In the genomic region with DNA sequence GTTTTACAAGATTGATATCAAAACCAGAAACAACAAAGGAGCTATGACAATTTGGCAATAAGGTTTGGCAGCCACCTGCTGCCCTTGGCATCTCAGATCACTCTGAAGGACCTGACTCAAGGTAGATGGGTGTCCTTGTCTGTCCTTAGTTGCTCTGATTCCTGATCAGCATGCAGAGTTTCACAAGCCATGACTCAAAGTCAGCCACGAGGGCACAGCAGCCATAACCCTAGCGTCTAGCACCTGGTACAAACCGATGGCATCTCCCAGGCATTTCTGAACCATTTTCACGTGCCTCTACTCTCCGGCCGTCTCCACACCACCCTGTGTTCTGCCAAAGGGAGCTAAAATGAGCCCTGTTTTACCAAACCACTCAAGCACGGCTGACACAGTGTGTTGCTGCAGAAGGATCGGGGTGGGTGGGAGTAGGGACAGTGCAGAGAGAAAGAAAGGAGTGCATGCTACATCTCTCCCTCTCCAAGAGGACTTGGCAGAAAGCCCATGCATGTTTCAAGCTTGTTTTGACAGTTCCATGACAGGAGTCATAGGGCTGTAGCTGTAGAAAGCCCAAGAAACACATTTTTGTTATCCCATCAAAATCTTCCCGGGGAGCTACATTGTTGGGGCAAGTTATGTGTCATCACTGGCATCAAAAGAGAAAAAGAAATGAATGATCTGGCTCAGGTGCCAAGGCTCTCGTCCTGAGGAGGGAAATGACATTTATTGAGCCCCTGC, we compare ENCODE assay signal across 26 cellular contexts.
A peak's percentile ranks its signal among the peaks of the same experiment; 100 is the strongest.
DNase-seq lines count a peak whose midpoint lies in the region; ATAC-seq and TF ChIP-seq lines count a peak whose summit lies in the region.
"Had no signal": no experiment of that assay in that cellular context is flagged by ENCODE, and none has a peak within 500 bp of the region (broad histone marks: within the 10 kb centered on the region; RNA-seq: fewer than 3 reads in every experiment).

No MANE protein-coding gene starts in this region.

- no peak overlapping the region for H3K27ac ChIP-seq in neural progenitor cell
- H3K27ac ChIP-seq in gastroesophageal sphincter: no peak overlapping the region
- H3K27ac ChIP-seq: dorsolateral prefrontal cortex, pancreas, right atrium auricular region, transverse colon had no signal

- H3K4me1 ChIP-seq in neural progenitor cell (no peaks in the 10 kb centered on the region), gastroesophageal sphincter (no peaks in the 10 kb centered on the region)
- H3K4me1 ChIP-seq: pancreas, right atrium auricular region, transverse colon had no signal

- no peak overlapping the region for H3K4me3 Mint-ChIP-seq in neural progenitor cell
- H3K4me3 Mint-ChIP-seq: activated CD4-positive, alpha-beta memory T cell treated with anti-CD3 and anti-CD28 coated beads, Interleukin-2, amount 10 ng/mL, durations not matched to agents 7 days and 5 days; activated naive CD8-positive, alpha-beta T cell; CD4-positive, CD25-positive, alpha-beta regulatory T cell; H9; IgD-negative memory B cell; naive thymus-derived CD8-positive, alpha-beta T cell had no signal

- TF ChIP-seq CTCF in neural progenitor cell (IDR thresholded peaks at IDR 0.05): no peak
- no peak for TF ChIP-seq CTCF in gastroesophageal sphincter (IDR thresholded peaks at IDR 0.05)

- no peaks in the 10 kb centered on the region for H3F3A ChIP-seq in neural progenitor cell (ENCODE audit: low read depth)

- H3K9me3 ChIP-seq in neural progenitor cell (ENCODE audit: low read depth) (no peaks in the 10 kb centered on the region), gastroesophageal sphincter (no peaks in the 10 kb centered on the region)
- H3K9me3 ChIP-seq: pancreas, right atrium auricular region, transverse colon had no signal

- H2AFZ ChIP-seq in neural progenitor cell (replicated peaks): no peak overlapping the region

- TF ChIP-seq EP300 in gastroesophageal sphincter (IDR thresholded peaks at IDR 0.05): no peak

- WGBS in gastroesophageal sphincter (ENCODE audit: low coverage in 1 of 2), 2 donors: 7 to 29% methylated on average over 3 to 7 of the region's 10 CpGs

- DNase-seq in NCI-H1417 (lab: John Stamatoyannopoulos, UW): peak in 2 of 3 experiments; percentile 24 to 51
- no peak for DNase-seq in NCI-H1417 treated with DMSO at 0.1 percent for 48 hours (lab: John Stamatoyannopoulos, UW)
- DNase-seq in NCI-H2227 treated with DMSO at 0.1 percent for 48 hours (lab: John Stamatoyannopoulos, UW): peak; percentile 55
- DNase-seq in cerebellar cortex (ENCODE audit: low spot score): peak; percentile 0
- no peak for DNase-seq in neural progenitor cell (ENCODE audit: low spot score)
- DNase-seq in activated CD4-positive, alpha-beta T cell treated with anti-CD3 and anti-CD28 coated beads for 1 hour: no peak
- no peak for DNase-seq in pons (ENCODE audit: low spot score)
- DNase-seq: activated CD4-positive, alpha-beta memory T cell treated with anti-CD3 and anti-CD28 coated beads, Interleukin-2, amount 10 ng/mL, durations not matched to agents 7 days and 5 days; activated CD8-positive, alpha-beta memory T cell treated with anti-CD3 and anti-CD28 coated beads, Interleukin-2, amount 50 U/mL, for 48 hours; aorta; CD4-positive, CD25-positive, alpha-beta regulatory T cell; cerebellar nuclear complex; H9; naive thymus-derived CD8-positive, alpha-beta T cell; NCI-H2171; NCI-H774; pancreas; stimulated activated CD4-positive, alpha-beta T cell treated with anti-CD3 and anti-CD28 coated beads, Interleukin-2, amount 100 ng/mL, for 48 hours; T-helper 1 cell; transverse colon had no signal

- H3K9ac ChIP-seq in neural progenitor cell: no peak overlapping the region

- H3K4me3 ChIP-seq in neural progenitor cell: no peak overlapping the region
- no peak overlapping the region for H3K4me3 ChIP-seq in gastroesophageal sphincter
- H3K4me3 ChIP-seq: pancreas, right atrium auricular region, transverse colon had no signal

- H4K20me1 ChIP-seq in neural progenitor cell (ENCODE audit: low read depth): no peaks in the 10 kb centered on the region

- no peak overlapping the region for H3K4me2 ChIP-seq in neural progenitor cell

- peaks cover 18% of the 10 kb centered on the region for H3K27me3 Mint-ChIP-seq in neural progenitor cell (ENCODE audit: insufficient read depth, low read depth)
- H3K27me3 Mint-ChIP-seq: activated CD4-positive, alpha-beta memory T cell treated with anti-CD3 and anti-CD28 coated beads, Interleukin-2, amount 10 ng/mL, durations not matched to agents 7 days and 5 days had no signal

- TF ChIP-seq POLR2A in gastroesophageal sphincter (IDR thresholded peaks at IDR 0.05): no peak

- no peaks in the 10 kb centered on the region for H3K79me2 ChIP-seq in neural progenitor cell (ENCODE audit: low read depth)

- H3K36me3 Mint-ChIP-seq in neural progenitor cell: peaks cover 5% of the 10 kb centered on the region
- H3K36me3 Mint-ChIP-seq: activated naive CD8-positive, alpha-beta T cell; CD4-positive, CD25-positive, alpha-beta regulatory T cell; naive thymus-derived CD8-positive, alpha-beta T cell had no signal

- H3K4me1 Mint-ChIP-seq in neural progenitor cell: peaks cover 18% of the 10 kb centered on the region
- H3K4me1 Mint-ChIP-seq: activated CD4-positive, alpha-beta memory T cell treated with anti-CD3 and anti-CD28 coated beads, Interleukin-2, amount 10 ng/mL, durations not matched to agents 7 days and 5 days; CD4-positive, CD25-positive, alpha-beta regulatory T cell; IgD-negative memory B cell had no signal

- H3K36me3 ChIP-seq in neural progenitor cell (no peaks in the 10 kb centered on the region), gastroesophageal sphincter (no peaks in the 10 kb centered on the region)
- H3K36me3 ChIP-seq: pancreas, right atrium auricular region, transverse colon had no signal

- H3K27me3 ChIP-seq in neural progenitor cell: no peaks in the 10 kb centered on the region
- H3K27me3 ChIP-seq in gastroesophageal sphincter: peaks cover 22% of the 10 kb centered on the region
- H3K27me3 ChIP-seq: dorsolateral prefrontal cortex, pancreas, right atrium auricular region, transverse colon had no signal

- peak overlapping the region; percentile 60 for H3K27ac Mint-ChIP-seq in neural progenitor cell
- H3K27ac Mint-ChIP-seq: activated CD4-positive, alpha-beta memory T cell treated with anti-CD3 and anti-CD28 coated beads, Interleukin-2, amount 10 ng/mL, durations not matched to agents 7 days and 5 days; activated naive CD8-positive, alpha-beta T cell; activated T-helper 2 cell treated with anti-CD3 and anti-CD28 coated beads, Interferon-gamma antibody, Interleukin-2, Interleukin-4, amounts not matched to agents 10 μg/mL and 5 μg/mL and 100 μg/mL, durations not matched to agents 14 hours and 24 hours and 36 hours; CD4-positive, CD25-positive, alpha-beta regulatory T cell; H9; IgD-negative memory B cell; naive thymus-derived CD8-positive, alpha-beta T cell had no signal

- ATAC-seq in gastroesophageal sphincter: no peak
- ATAC-seq: naive thymus-derived CD8-positive, alpha-beta T cell; pancreas had no signal

- peaks cover 8% of the 10 kb centered on the region for H3K9me3 Mint-ChIP-seq in neural progenitor cell

Comparison
In these comparisons a context has a peak if more than half of its experiments do, and no peak if none do; other contexts are left out.
1. DNase-seq: peak in NCI-H1417 (2 of 3), NCI-H2227 treated with DMSO at 0.1 percent for 48 hours (single experiment) and cerebellar cortex (single experiment); none in NCI-H1417 treated with DMSO at 0.1 percent for 48 hours (single experiment), neural progenitor cell (single experiment), activated CD4-positive, alpha-beta T cell treated with anti-CD3 and anti-CD28 coated beads for 1 hour (single experiment) and pons (single experiment).